9 cellular contexts compared by ENCODE assay signal in the genomic region with DNA sequence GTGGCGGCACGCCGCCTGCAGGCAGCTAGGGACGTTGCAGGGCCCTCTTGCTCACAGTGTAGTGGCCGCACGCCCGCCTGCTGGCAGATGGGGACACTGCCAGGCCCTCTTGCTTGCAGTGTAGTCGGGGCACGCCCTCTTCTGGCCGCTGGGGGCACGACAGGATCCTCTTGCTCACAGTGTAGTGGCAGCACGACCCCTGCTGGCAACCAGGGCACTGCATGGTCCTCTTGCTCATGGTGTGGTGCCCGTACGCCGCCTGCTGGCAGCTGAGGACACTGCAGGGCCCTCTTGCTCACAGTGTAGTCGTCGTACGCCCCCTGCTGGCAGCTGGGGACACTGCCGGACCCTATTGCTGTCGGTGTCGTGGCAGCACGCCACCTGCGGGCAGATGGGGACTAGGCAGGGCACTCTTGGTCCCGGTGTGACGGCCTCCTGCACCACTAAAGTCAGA. TPM values are rescaled to one million over a fixed set of nuclear protein-coding genes. Genes with fewer than 3 reads are reported as not detected.
A peak's percentile ranks its signal among the peaks of the same experiment; 100 is the strongest.
DNase-seq lines count a peak whose midpoint lies in the region; ATAC-seq and TF ChIP-seq lines count a peak whose summit lies in the region.
"Not testable (repeated sequence)": the region's sequence is repeated elsewhere in the genome, so short reads cannot be mapped to it uniquely, and the experiment has no call there.
"Had no signal": no experiment of that assay in that cellular context is flagged by ENCODE, and none has a peak within 500 bp of the region (broad histone marks: within the 10 kb centered on the region; RNA-seq: fewer than 3 reads in every experiment).

No MANE protein-coding gene starts in this region.

- not testable (repeated sequence) for H3K4me1 ChIP-seq in Loucy (ENCODE audit: insufficient read depth, low read length, poor library complexity, severe bottlenecking); endodermal cell (ENCODE audit: control insufficient read depth, insufficient read depth, low read length)

- not testable (repeated sequence) for H3K27me3 Mint-ChIP-seq in endodermal cell (ENCODE audit: insufficient read depth); naive B cell; stimulated activated memory B cell treated with anti-CD40 and anti-IgM and Interleukin-4, amounts not matched to agents 10 μg/mL and 1 μg/mL and 100 μg/mL, for 72 hours

- not testable (repeated sequence) for H3K4me3 ChIP-seq in Loucy (ENCODE audit: low read length, poor library complexity, severe bottlenecking); endodermal cell (ENCODE audit: low read length)

- DNase-seq in activated CD8-positive, alpha-beta memory T cell treated with anti-CD3 and anti-CD28 coated beads, Interleukin-2, amount 50 U/mL, for 48 hours, result peak; percentile 55
- not testable (repeated sequence) for DNase-seq in endodermal cell, naive B cell

- not testable (repeated sequence) for H3F3A ChIP-seq in Loucy (ENCODE audit: low read depth)

- not testable (repeated sequence) for H3K36me3 Mint-ChIP-seq in endodermal cell (ENCODE audit: low read depth); naive B cell; stimulated activated memory B cell treated with anti-CD40 and anti-IgM and Interleukin-4, amounts not matched to agents 10 μg/mL and 1 μg/mL and 100 μg/mL, for 72 hours

- H3K27me3 ChIP-seq in Loucy (ENCODE audit: insufficient read depth, low read length, poor library complexity, severe bottlenecking); endodermal cell (ENCODE audit: control insufficient read depth, insufficient read depth, low read length, poor library complexity, severe bottlenecking): not testable (repeated sequence)

- H4K20me1 ChIP-seq in Loucy (ENCODE audit: insufficient read depth, low read length, poor library complexity, severe bottlenecking), result not testable (repeated sequence)

- not testable (repeated sequence) for H3K9me2 ChIP-seq in Loucy (replicated peaks; ENCODE audit: low read depth, low read length)

- WGBS in endodermal cell (ENCODE audit: insufficient coverage in 1 of 2, insufficient read length in 1 of 2), 2 experiments, result 92% methylated on average over 4 of the region's 25 CpGs; no CpG with 5 or more reads in 1 of the 2 experiments

- not testable (repeated sequence) for H3K4me1 Mint-ChIP-seq in endodermal cell; naive B cell; stimulated activated memory B cell treated with anti-CD40 and anti-IgM and Interleukin-4, amounts not matched to agents 10 μg/mL and 1 μg/mL and 100 μg/mL, for 72 hours

- H3K9me3 Mint-ChIP-seq in endodermal cell; naive B cell; stimulated activated memory B cell treated with anti-CD40 and anti-IgM and Interleukin-4, amounts not matched to agents 10 μg/mL and 1 μg/mL and 100 μg/mL, for 72 hours: not testable (repeated sequence)

- not testable (repeated sequence) for H3K9me3 ChIP-seq in Loucy (ENCODE audit: insufficient read depth, low read depth, low read length); endodermal cell (ENCODE audit: control insufficient read depth, low read length)

- ATAC-seq in GM18502 (IDR thresholded peaks at IDR 0.05; ENCODE audit: poor library complexity, unreplicated experiment) (peak; percentile 89), GM21423 (IDR thresholded peaks at IDR 0.05; ENCODE audit: unreplicated experiment) (peak; percentile 73), HG02973 (IDR thresholded peaks at IDR 0.05; ENCODE audit: unreplicated experiment) (peak; percentile 77), naive B cell (ENCODE audit: low read depth in 2 of 2) (peak; percentile 59 to 70)
- peak; percentile 73 for ATAC-seq in stimulated activated memory B cell treated with anti-CD40 and anti-IgM and Interleukin-4, amounts not matched to agents 10 μg/mL and 1 μg/mL and 100 μg/mL, for 72 hours

- not testable (repeated sequence) for H3K4me2 ChIP-seq in Loucy (ENCODE audit: low read depth, low read length, poor library complexity, severe bottlenecking)

- H3K79me2 ChIP-seq in Loucy (ENCODE audit: insufficient read depth, low read length), result not testable (repeated sequence)

- H3K27ac Mint-ChIP-seq in endodermal cell; naive B cell; stimulated activated memory B cell treated with anti-CD40 and anti-IgM and Interleukin-4, amounts not matched to agents 10 μg/mL and 1 μg/mL and 100 μg/mL, for 72 hours: not testable (repeated sequence)

- peak; percentile 29; the same call in 1 of the 2 replicates for TF ChIP-seq CTCF in Loucy (conservative IDR thresholded peaks at IDR 0.05; ENCODE audit: low read length)
- TF ChIP-seq CTCF in endodermal cell (conservative IDR thresholded peaks at IDR 0.05), result peak; percentile 63

- not testable (repeated sequence) for H3K36me3 ChIP-seq in Loucy (ENCODE audit: insufficient read depth, low read length); endodermal cell (ENCODE audit: control insufficient read depth, insufficient read depth, low read length)

- H2AFZ ChIP-seq in Loucy (ENCODE audit: low read length), result not testable (repeated sequence)

- H3K27ac ChIP-seq in endodermal cell (ENCODE audit: low read depth, low read length), result not testable (repeated sequence)

- H3K4me3 Mint-ChIP-seq in endodermal cell; naive B cell; stimulated activated memory B cell treated with anti-CD40 and anti-IgM and Interleukin-4, amounts not matched to agents 10 μg/mL and 1 μg/mL and 100 μg/mL, for 72 hours: not testable (repeated sequence)

- H3K9ac ChIP-seq in Loucy (ENCODE audit: low read depth, low read length, poor library complexity, severe bottlenecking); endodermal cell (ENCODE audit: extremely low read depth, low read length, poor library complexity, severe bottlenecking): not testable (repeated sequence)

RNA-seq across cellular contexts. Expression of a gene that starts 3.0 kb away (rescaled TPM):
- total RNA-seq in endodermal cell, result not detected
- not detected for polyA plus RNA-seq in endodermal cell (2013, experiment 1 of 2)
- polyA plus RNA-seq in endodermal cell (2013, experiment 2 of 2), result not detected
- not detected for polyA plus RNA-seq in naive B cell (ENCODE audit: low read depth in 6 of 6)
- total RNA-seq: HT-29 had no signal

RNA-seq across cellular contexts. Expression of a gene that starts 47.1 kb away (rescaled TPM):
- total RNA-seq in endodermal cell, result 1 to 10 TPM; 1.4 to 2.6 TPM
- polyA plus RNA-seq in endodermal cell (2013, experiment 1 of 2), result 4.2 TPM
- polyA plus RNA-seq in endodermal cell (2013, experiment 2 of 2), result 3.7 TPM
- not detected for polyA plus RNA-seq in naive B cell (ENCODE audit: low read depth in 6 of 6)
- total RNA-seq: HT-29 had no signal
